8 cellular contexts compared by ENCODE assay signal in the genomic region with DNA sequence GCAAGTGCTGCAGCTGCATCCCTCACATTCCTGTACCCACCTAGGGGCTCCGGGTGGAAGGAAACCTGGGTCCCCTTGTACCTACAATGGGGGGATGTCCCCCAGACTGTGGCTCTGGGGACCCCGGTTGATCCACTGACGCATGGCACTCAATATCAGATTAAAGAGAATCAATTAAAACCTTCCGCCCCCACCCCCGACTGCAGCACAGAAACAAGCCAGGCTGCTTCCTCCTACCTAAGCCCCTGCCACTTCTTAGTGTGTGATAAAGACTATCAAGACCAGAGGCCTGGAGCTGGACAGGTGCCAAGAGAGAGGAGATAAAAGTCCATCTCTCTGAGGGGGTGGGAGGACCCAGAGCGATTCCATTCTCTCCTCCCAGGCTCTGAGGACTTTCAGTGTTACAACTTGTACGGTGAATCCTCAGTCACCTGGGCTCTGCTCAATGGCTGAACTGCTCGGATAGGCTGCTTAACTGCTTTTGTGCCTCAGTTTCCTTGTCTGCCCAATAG.
A peak's percentile ranks its signal among the peaks of the same experiment; 100 is the strongest.
DNase-seq lines count a peak whose midpoint lies in the region; TF ChIP-seq lines count a peak whose summit lies in the region.

No MANE protein-coding gene starts in this region.

- H3F3A ChIP-seq in DOHH2 (ENCODE audit: control insufficient read depth, insufficient read depth), result no peaks in the 10 kb centered on the region; the same call in none of the 2 replicates

- no peaks in the 10 kb centered on the region for H3K36me3 ChIP-seq in DOHH2 (ENCODE audit: control insufficient read depth, low read length)
- H3K36me3 ChIP-seq in duodenal mucosa (ENCODE audit: control insufficient read depth in 1 of 2, insufficient read depth in 2 of 2, low read length in 2 of 2), result no peaks in the 10 kb centered on the region
- H3K36me3 ChIP-seq in neutrophil, result peaks cover 22% of the 10 kb centered on the region

- no peaks in the 10 kb centered on the region for H3K79me2 ChIP-seq in DOHH2 (ENCODE audit: control insufficient read depth, low read length)

- no peaks in the 10 kb centered on the region for H4K20me1 ChIP-seq in DOHH2 (ENCODE audit: control insufficient read depth, insufficient read depth, low read depth, low read length)

- TF ChIP-seq CTCF in DOHH2 (IDR thresholded peaks at IDR 0.05; ENCODE audit: low read depth, low read length, poor library complexity, severe bottlenecking), result no peak
- TF ChIP-seq CTCF in neutrophil (IDR thresholded peaks at IDR 0.05), result no peak

- peak overlapping the region; percentile 52 to 56 for H3K9ac ChIP-seq in duodenal mucosa (ENCODE audit: low read depth in 1 of 2, low read length in 2 of 2)

- H3K9me3 ChIP-seq in DOHH2 (ENCODE audit: control insufficient read depth, insufficient read depth, low read length) (no peaks in the 10 kb centered on the region), duodenal mucosa (ENCODE audit: control insufficient read depth in 1 of 2, low read length in 2 of 2) (no peaks in the 10 kb centered on the region), neutrophil (no peaks in the 10 kb centered on the region)

- DNase-seq in NCI-H82 (lab: John Stamatoyannopoulos, UW) (peak; percentile 97), NCI-H1105 (lab: John Stamatoyannopoulos, UW) (no peak), NCI-H446 (lab: John Stamatoyannopoulos, UW) (no peak), retina (no peak)
- DNase-seq in stimulated activated CD4-positive, alpha-beta T cell treated with anti-CD3 and anti-CD28 coated beads, Interleukin-4, amount 100 ng/mL, for 4 hours, result no peak

- H3K27ac ChIP-seq in DOHH2 (ENCODE audit: low read depth, low read length), result no peak overlapping the region
- H3K27ac ChIP-seq in duodenal mucosa (ENCODE audit: low read depth, low read length), result peak overlapping the region; percentile 51
- peak overlapping the region; percentile 98 for H3K27ac ChIP-seq in neutrophil

- no peaks in the 10 kb centered on the region for H3K9me2 ChIP-seq in DOHH2 (replicated peaks; ENCODE audit: control insufficient read depth, low read length)

- H3K4me1 ChIP-seq in DOHH2 (ENCODE audit: control insufficient read depth, low read length) (peaks cover 47% of the 10 kb centered on the region), duodenal mucosa (ENCODE audit: control insufficient read depth in 1 of 2, insufficient read depth in 2 of 2, low read length in 2 of 2) (peaks cover 90 to 96% of the 10 kb centered on the region in 2 donors), neutrophil (ENCODE audit: control insufficient read depth in 1 of 2, insufficient read depth in 1 of 2, low read depth in 1 of 2, low read length in 1 of 2) (peaks cover 99 to 100% of the 10 kb centered on the region in 2 experiments)

- H3K27me3 ChIP-seq in DOHH2 (ENCODE audit: control insufficient read depth, low read length) (no peaks in the 10 kb centered on the region), duodenal mucosa (ENCODE audit: control insufficient read depth in 1 of 2, insufficient read depth in 2 of 2, low read length in 2 of 2) (no peaks in the 10 kb centered on the region), neutrophil (no peaks in the 10 kb centered on the region)

- peak overlapping the region; percentile 39 for H3K4me3 ChIP-seq in DOHH2 (ENCODE audit: low read length)
- peak overlapping the region; percentile 59 to 62 for H3K4me3 ChIP-seq in duodenal mucosa (ENCODE audit: low read depth in 1 of 2, low read length in 2 of 2)
- H3K4me3 ChIP-seq in neutrophil (ENCODE audit: low read depth in 1 of 2, low read length in 1 of 2), result peak overlapping the region; percentile 65 to 68

- peak overlapping the region; percentile 61 for H3K4me2 ChIP-seq in DOHH2 (ENCODE audit: low read length)
